In genomic region chr10:131921191-131921590, GRCh38 we compare ENCODE assay signal across 12 cellular contexts. TPM values are rescaled to one million over a fixed set of nuclear protein-coding genes. Genes with fewer than 3 reads are reported as not detected.
A peak's percentile ranks its signal among the peaks of the same experiment; 100 is the strongest.
DNase-seq lines count a peak whose midpoint lies in the region; ATAC-seq, FAIRE-seq and TF ChIP-seq lines count a peak whose summit lies in the region.
"Had no signal": no experiment of that assay in that cellular context is flagged by ENCODE, and none has a peak within 500 bp of the region (broad histone marks: within the 10 kb centered on the region; RNA-seq: fewer than 3 reads in every experiment).

No MANE protein-coding gene starts in this region.

- no peaks in the 10 kb centered on the region for H3K27me3 Mint-ChIP-seq in naive B cell

- no peak for FAIRE-seq in GM12891 (lab: Jason Lieb, UNC)
- FAIRE-seq: HTR-8/SVneo had no signal

- peaks cover 0 to 16% (median 6%) of the 10 kb centered on the region in 7 donors for H3K9me3 Mint-ChIP-seq in naive B cell

- H3K9me3 ChIP-seq in stomach (peaks cover 0 to 13% (median 2%) of the 10 kb centered on the region in 4 donors), right cardiac atrium (ENCODE audit: control insufficient read depth, low read length) (no peaks in the 10 kb centered on the region)

- DNase-seq in GM12891 (ENCODE audit: insufficient read length, low spot score) (no peak), NCI-H69 (lab: John Stamatoyannopoulos, UW) (peak; percentile 51), naive B cell (no peak), stomach (no peak), NCI-H1417 treated with DMSO at 0.1 percent for 48 hours (lab: John Stamatoyannopoulos, UW) (no peak), right cardiac atrium (no peak)
- DNase-seq: DMS53, NCI-H510A treated with DMSO at 0.1 percent for 48 hours, T-helper 9 cell had no signal

- no peak overlapping the region for H3K4me3 ChIP-seq in stomach
- H3K4me3 ChIP-seq in right cardiac atrium (ENCODE audit: low read length) = no peak overlapping the region

- TF ChIP-seq POLR2A in GM12891 (IDR thresholded peaks at IDR 0.05; ENCODE audit: low read depth, low read length) = no peak
- no peak for TF ChIP-seq POLR2A in stomach (IDR thresholded peaks at IDR 0.05)

- no peak overlapping the region for H3K4me3 Mint-ChIP-seq in naive B cell

- H3K36me3 ChIP-seq in stomach = no peaks in the 10 kb centered on the region

- ATAC-seq in GM21717 (IDR thresholded peaks at IDR 0.05; ENCODE audit: unreplicated experiment) (peak; percentile 83), naive B cell (ENCODE audit: low read depth in 2 of 2) (peak; percentile 35 to 49), GM21381 (IDR thresholded peaks at IDR 0.05; ENCODE audit: unreplicated experiment) (no peak), right cardiac atrium (no peak)

- H3K27me3 ChIP-seq in stomach = no peaks in the 10 kb centered on the region
- no peaks in the 10 kb centered on the region for H3K27me3 ChIP-seq in right cardiac atrium (ENCODE audit: control insufficient read depth, insufficient read depth)

- H3K4me1 Mint-ChIP-seq in naive B cell = peaks cover 47 to 63% (median 48%) of the 10 kb centered on the region in 3 donors

- intact Hi-C loops in stomach (cut with DNase I; ENCODE audit: low total_unique reads) = no loop called here
- intact Hi-C loops in right cardiac atrium (cut with DNase I) = no loop called here

- WGBS in stomach, 5 donors = 67 to 84% (median 76%) methylated on average over 8 of the region's 8 CpGs
- 75% methylated on average over 8 of the region's 8 CpGs for WGBS in right cardiac atrium

- TF ChIP-seq EP300 in stomach (IDR thresholded peaks at IDR 0.05) = no peak

- H3K27ac ChIP-seq in stomach (no peak overlapping the region), right cardiac atrium (ENCODE audit: low read length) (no peak overlapping the region)

- H3K4me1 ChIP-seq in stomach = peaks cover 0 to 15% (median 5%) of the 10 kb centered on the region in 4 donors
- no peaks in the 10 kb centered on the region for H3K4me1 ChIP-seq in right cardiac atrium (ENCODE audit: control insufficient read depth, insufficient read depth, low read length)

- peak overlapping the region in 2 of 6 donors; percentile 67 to 79 for H3K27ac Mint-ChIP-seq in naive B cell

- H3K36me3 Mint-ChIP-seq in naive B cell = peaks cover 0 to 6% of the 10 kb centered on the region in 2 donors

- no peak for TF ChIP-seq CTCF in stomach (IDR thresholded peaks at IDR 0.05)

TF ChIP-seq in GM12891, 5 proteins besides CTCF, POLR2A, EP300 and RAD21:
- no peak for TF ChIP-seq TAF1 (IDR thresholded peaks at IDR 0.05; ENCODE audit: low read depth, low read length)
- TF ChIP-seq POU2F2 (IDR thresholded peaks at IDR 0.05; ENCODE audit: low read depth, low read length) = 0 out of 2 replicates have a peak, but pooled peaks have one; percentile 46

RNA-seq across cellular contexts. Expression of gene PPP2R2D, which starts 20.4 kb away (rescaled TPM):
- polyA plus RNA-seq in GM12891 (2012; ENCODE audit: low read depth, missing spikeins) = 19.1 TPM
- polyA plus RNA-seq in naive B cell (ENCODE audit: low read depth in 6 of 6) = 10 to 100 TPM; 15.0 to 27.4 (median 22.3) TPM
- total RNA-seq in stomach = 10 to 100 TPM; 35.8 to 96.7 (median 43.7) TPM
- polyA plus RNA-seq in stomach = 10 to 100 TPM; 15.6 to 18.9 (median 17.7) TPM
- total RNA-seq in right cardiac atrium = 10 to 100 TPM; 30.1 to 38.2 (median 36.2) TPM
- 33.9 TPM for polyA plus RNA-seq in right cardiac atrium

Comparison
In these comparisons a context has a peak if more than half of its experiments do, and no peak if none do; other contexts are left out.
1. ATAC-seq: peak in GM21717 (single experiment) and naive B cell (2 of 2); none in GM21381 (single experiment) and right cardiac atrium (0 of 2).